ENCODE assay signal across 8 cellular contexts in genomic region chr10:101816375-101816773, GRCh38. TPM values are rescaled to one million over a fixed set of nuclear protein-coding genes. Genes with fewer than 3 reads are reported as not detected.
DNase-seq lines count a peak whose midpoint lies in the region; ATAC-seq and TF ChIP-seq lines count a peak whose summit lies in the region.

No MANE protein-coding gene starts in this region.

- no peak for TF ChIP-seq POLR2A in ovary (IDR thresholded peaks at IDR 0.05)

- no peak overlapping the region for H3K27ac ChIP-seq in PC-9
- no peak overlapping the region for H3K27ac ChIP-seq in ovary

- H3K9me3 ChIP-seq in Caco-2 (no peaks in the 10 kb centered on the region), PC-9 (ENCODE audit: insufficient read depth, low read depth) (no peaks in the 10 kb centered on the region), ovary (no peaks in the 10 kb centered on the region)

- H4K20me1 ChIP-seq in PC-9 (ENCODE audit: insufficient read depth): peaks cover 52% of the 10 kb centered on the region

- peaks cover 54% of the 10 kb centered on the region for H3K36me3 Mint-ChIP-seq in Caco-2 (ENCODE audit: insufficient read depth, unreplicated experiment)

- peaks cover 66% of the 10 kb centered on the region for H3K79me2 ChIP-seq in PC-9 (ENCODE audit: low read depth)

- ATAC-seq in HG03135 (IDR thresholded peaks at IDR 0.05; ENCODE audit: unreplicated experiment): no peak

- H3K4me3 ChIP-seq in Caco-2 (ENCODE audit: low read depth, low read length) (peak overlapping the region; percentile 86), PC-9 (peak overlapping the region; percentile 77), epithelial cell of proximal tubule (ENCODE audit: low read depth, low read length) (peak overlapping the region; percentile 94), ovary (peak overlapping the region; percentile 82)

- intact Hi-C loops in Caco-2 (cut with micrococcal nuclease; ENCODE audit: unreplicated experiment) (no loop called here), PC-9 (cut with micrococcal nuclease; ENCODE audit: unreplicated experiment) (no loop called here), ovary (cut with DNase I) (no loop called here)

- peak overlapping the region; percentile 99 for H3K4me2 ChIP-seq in PC-9

- no peak overlapping the region for H2AFZ ChIP-seq in PC-9

- no peak for TF ChIP-seq EP300 in ovary (IDR thresholded peaks at IDR 0.05)

- TF ChIP-seq CTCF in Caco-2 (IDR thresholded peaks at IDR 0.05; ENCODE audit: insufficient read depth in 1 of 2, low read depth in 1 of 2, low read length in 1 of 2, severe bottlenecking in 1 of 2, unreplicated experiment in 1 of 2) (no peak), PC-9 (conservative IDR thresholded peaks at IDR 0.05) (no peak), epithelial cell of proximal tubule (conservative IDR thresholded peaks at IDR 0.05; ENCODE audit: low read depth, low read length) (no peak), ovary (IDR thresholded peaks at IDR 0.05) (no peak)

- DNase-seq in Caco-2 (no peak), PC-9 (no peak), epithelial cell of proximal tubule (ENCODE audit: low read depth) (no peak), ovary (no peak), NCI-H1436 treated with DMSO at 0.1 percent for 48 hours (lab: John Stamatoyannopoulos, UW) (no peak), NCI-H510A treated with DMSO at 0.1 percent for 48 hours (lab: John Stamatoyannopoulos, UW) (no peak), NCI-H748 treated with DMSO at 0.1 percent for 48 hours (lab: John Stamatoyannopoulos, UW) (no peak)

- H3K4me1 ChIP-seq in Caco-2 (peaks cover 6% of the 10 kb centered on the region), PC-9 (replicated peaks; ENCODE audit: insufficient read depth) (peaks cover 28% of the 10 kb centered on the region), ovary (ENCODE audit: insufficient read depth) (peaks cover 8% of the 10 kb centered on the region)

- no peaks in the 10 kb centered on the region for H3K9me3 Mint-ChIP-seq in Caco-2 (ENCODE audit: unreplicated experiment)

- H3K36me3 ChIP-seq in Caco-2 (ENCODE audit: control insufficient read depth, insufficient read depth, low read length) (no peaks in the 10 kb centered on the region), PC-9 (ENCODE audit: low read depth) (no peaks in the 10 kb centered on the region), ovary (no peaks in the 10 kb centered on the region)

- H3F3A ChIP-seq in PC-9 (ENCODE audit: insufficient read depth, low read depth): peaks cover 8% of the 10 kb centered on the region; the same call in 1 of the 2 replicates

- POLR2A ChIA-PET in Caco-2 (lab: Charles Lee) (interaction anchor here (0.6 to 0.7 kb wide), 3 partner anchors 23 to 582 kb away, joined by 3 to 12 read pairs (median 12); no protein-coding TSS in a partner anchor), PC-9 (lab: Charles Lee; ENCODE audit: unreplicated experiment) (no interaction called here)

- WGBS in ovary, 3 donors: 1 to 2% (median 2%) methylated on average over 5 of the region's 5 CpGs

- CTCF ChIA-PET in Caco-2 (lab: Charles Lee) (interaction anchor here (0.6 to 0.8 kb wide), 2 partner anchors 194 to 400 kb away, joined by 3 to 7 read pairs; no protein-coding TSS in a partner anchor), PC-9 (lab: Charles Lee) (interaction anchor here (0.6 kb wide), 1 partner anchor 267 kb away, joined by 16 read pairs; no protein-coding TSS in a partner anchor)

- H3K27ac Mint-ChIP-seq in Caco-2 (ENCODE audit: unreplicated experiment): peak overlapping the region; percentile 97

- H3K27me3 ChIP-seq in Caco-2 (replicated peaks; ENCODE audit: control insufficient read depth, insufficient read depth, low read length) (no peaks in the 10 kb centered on the region), PC-9 (ENCODE audit: insufficient read depth, low read depth) (no peaks in the 10 kb centered on the region), ovary (no peaks in the 10 kb centered on the region)

- BruUV-seq in Caco-2 (replicated peaks; lab: Mats Ljungman, UMichigan): TSS peak; percentile 26
- BruUV-seq in PC-9 (replicated peaks; lab: Mats Ljungman, UMichigan): no TSS peak

- H3K9me2 ChIP-seq in PC-9 (ENCODE audit: insufficient read depth): no peaks in the 10 kb centered on the region

- H3K4me3 Mint-ChIP-seq in Caco-2 (ENCODE audit: unreplicated experiment): peak overlapping the region; percentile 95

- no peaks in the 10 kb centered on the region for H3K27me3 Mint-ChIP-seq in Caco-2 (ENCODE audit: insufficient read depth, unreplicated experiment)

- peaks cover 13% of the 10 kb centered on the region for H3K4me1 Mint-ChIP-seq in Caco-2 (ENCODE audit: low read depth, unreplicated experiment)

RNA-seq across cellular contexts. Expression of gene OGA, which starts 1.9 kb away (rescaled TPM):
- total RNA-seq in Caco-2 (2022) (76.9 and 84.3 TPM in 2 replicates), PC-9 (2021) (79.8 and 82.0 TPM in 2 replicates), epithelial cell of proximal tubule (39.8 and 48.4 TPM in 2 replicates), ovary (100 to 1,000 TPM in 5 of 7 donors, 10 to 100 TPM in 2; 85.3 to 134 (median 103) TPM)
- 10 to 100 TPM; 58.9 to 83.7 TPM for polyA plus RNA-seq in ovary

RNA-seq across cellular contexts. Expression of gene KCNIP2, which starts 27.2 kb away (rescaled TPM):
- total RNA-seq in Caco-2 (2022) (5.5 and 6.1 TPM in 2 replicates), PC-9 (2021) (4.0 and 5.1 TPM in 2 replicates), epithelial cell of proximal tubule (0.14 and 2.9 TPM in 2 replicates), ovary (1 to 10 TPM; 1.8 to 8.9 (median 6.8) TPM)
- 1 to 10 TPM; 3.6 to 3.7 TPM for polyA plus RNA-seq in ovary

RNA-seq across cellular contexts. Expression of gene NPM3, which starts 33.1 kb away (rescaled TPM):
- total RNA-seq in Caco-2 (2022): 92.6 and 103 TPM in 2 replicates
- 36.1 and 43.6 TPM in 2 replicates for total RNA-seq in PC-9 (2021)
- 118 and 159 TPM in 2 replicates for total RNA-seq in epithelial cell of proximal tubule
- total RNA-seq in ovary: 10 to 100 TPM; 23.1 to 64.8 (median 32.1) TPM
- polyA plus RNA-seq in ovary: 10 to 100 TPM; 11.0 to 41.5 TPM

RNA-seq across cellular contexts. Expression of gene FGF8, which starts 40.5 kb away (rescaled TPM):
- total RNA-seq in Caco-2 (2022) (0.68 TPM in 1 of 2 replicates, not detected in the other), PC-9 (2021) (not detected in 2 replicates), epithelial cell of proximal tubule (not detected in 2 replicates), ovary (not detected)
- not detected for polyA plus RNA-seq in ovary
